ENCODE assay signal across 8 cellular contexts in the genomic region with DNA sequence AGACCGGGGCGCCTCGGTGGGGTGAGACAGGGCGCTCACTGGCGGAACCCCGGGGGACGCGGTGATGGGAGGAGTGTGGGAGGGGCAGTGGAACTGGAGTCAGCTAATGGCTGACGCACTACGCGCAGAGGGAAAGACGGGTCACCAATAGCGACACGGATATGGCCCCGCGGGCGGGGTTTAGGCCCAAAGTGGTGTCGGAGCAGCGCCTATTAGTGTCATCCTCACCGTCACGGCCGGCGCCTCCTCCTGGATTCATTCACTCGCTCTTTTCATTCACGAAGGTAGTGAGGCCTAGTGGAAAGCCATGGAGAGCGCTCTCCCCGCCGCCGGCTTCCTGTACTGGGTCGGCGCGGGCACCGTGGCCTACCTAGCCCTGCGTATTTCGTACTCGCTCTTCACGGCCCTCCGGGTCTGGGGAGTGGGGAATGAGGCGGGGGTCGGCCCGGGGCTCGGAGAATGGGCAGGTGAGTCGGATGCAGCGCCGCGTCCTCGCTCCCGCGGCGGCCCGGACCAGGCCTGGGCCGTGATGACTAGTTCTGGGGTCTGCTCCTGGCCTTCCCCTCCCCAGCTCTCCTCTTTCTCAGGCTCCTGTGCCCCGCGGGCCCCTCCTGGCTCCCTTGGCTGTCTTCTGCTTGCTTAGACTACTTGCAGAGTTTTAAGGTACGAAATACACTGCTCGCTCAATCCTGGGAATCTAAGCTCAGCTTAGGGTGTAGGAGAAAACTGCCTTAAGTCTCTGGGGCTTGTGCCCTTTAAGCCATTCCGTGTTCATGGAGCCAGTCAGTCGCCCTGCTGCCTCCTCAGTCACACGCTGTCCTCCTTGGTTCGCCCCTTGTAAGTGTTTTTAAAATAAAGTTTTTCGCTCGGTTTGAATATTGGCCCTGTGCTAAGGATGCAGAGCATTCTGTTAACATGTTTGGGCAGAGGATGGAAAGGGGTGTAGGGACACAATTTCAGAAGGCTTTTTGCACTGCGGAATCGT. TPM values are rescaled to one million over a fixed set of nuclear protein-coding genes. Genes with fewer than 3 reads are reported as not detected.
DNase-seq lines count a peak whose midpoint lies in the region; ATAC-seq and TF ChIP-seq lines count a peak whose summit lies in the region.

A gene (plus strand): TSS at position 218 of the 985 bp plus-strand sequence. CDS start 90 bp downstream, at position 308.

- DNase-seq in AML-193 (lab: John Stamatoyannopoulos, UW) (peak; percentile 87), NCI-H510A (lab: John Stamatoyannopoulos, UW) (peak; percentile 93), cerebellum (ENCODE audit: low spot score) (peak; percentile 99), islet precursor cell (peak; percentile 100)
- DNase-seq in activated CD4-positive, alpha-beta T cell treated with anti-CD3 and anti-CD28 coated beads for 1 hour, result peak; percentile 99
- peak; percentile 97 to 99 (median 98) for DNase-seq in stimulated activated CD4-positive, alpha-beta T cell treated with anti-CD3 and anti-CD28 coated beads, Interleukin-12 subunit alpha, Interleukin-12 subunit beta, amount 100 ng/mL, for 48 hours (ENCODE audit: low read depth in 2 of 3, low spot score in 1 of 3)

- peak; percentile 97 for ATAC-seq in HG03432 (IDR thresholded peaks at IDR 0.05; ENCODE audit: unreplicated experiment)

- TF ChIP-seq POLR2A in GM19099 (IDR thresholded peaks at IDR 0.05; ENCODE audit: extremely low read depth, insufficient read length, low read depth), result peak; percentile 93

RNA-seq across cellular contexts. Expression of the gene that starts here (rescaled TPM):
- 96.3 TPM for total RNA-seq in cerebellum

Comparison
In these comparisons a context has a peak if more than half of its experiments do, and no peak if none do; other contexts are left out.
1. Peak in every context shown above with its lines: DNase-seq and ATAC-seq.